Comparison of ENCODE assay signal across 9 cellular contexts in the genomic region with DNA sequence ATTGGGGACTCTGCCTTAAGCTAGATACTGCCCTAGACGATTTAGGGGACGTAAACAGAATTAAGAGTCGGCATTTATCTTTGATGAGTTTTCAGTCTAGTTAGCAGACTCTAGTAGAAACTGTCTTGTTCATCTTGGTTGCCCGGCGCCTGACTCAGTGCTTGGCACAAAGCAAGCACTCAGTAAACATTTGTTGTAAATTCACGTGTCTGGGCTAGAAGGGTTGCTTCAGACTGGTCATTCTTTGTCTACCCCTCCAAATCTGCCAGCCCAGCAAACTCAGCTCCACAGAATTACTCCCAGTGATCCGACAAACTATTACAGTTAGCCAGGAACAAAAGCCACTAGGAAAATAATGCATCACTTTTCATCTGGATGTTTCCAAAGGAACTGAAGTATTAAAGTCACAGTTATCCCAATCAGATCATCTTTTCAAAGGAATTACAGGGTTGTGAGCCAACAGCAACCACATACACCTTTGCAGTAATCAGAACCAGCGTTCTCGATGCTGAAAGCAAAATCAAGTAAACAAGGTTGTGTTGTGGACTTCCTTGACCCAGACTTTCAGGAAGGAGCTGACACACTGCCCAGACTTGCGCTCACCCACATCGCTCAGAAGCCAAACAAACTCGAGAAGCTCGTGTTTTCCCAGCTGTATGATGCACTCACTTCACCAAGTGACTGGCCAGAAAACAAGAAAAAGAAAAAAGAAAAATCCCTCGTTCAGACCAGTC.
A peak's percentile ranks its signal among the peaks of the same experiment; 100 is the strongest.
DNase-seq lines count a peak whose midpoint lies in the region; ATAC-seq and TF ChIP-seq lines count a peak whose summit lies in the region.
"Had no signal": no experiment of that assay in that cellular context is flagged by ENCODE, and none has a peak within 500 bp of the region (broad histone marks: within the 10 kb centered on the region; RNA-seq: fewer than 3 reads in every experiment).

No MANE protein-coding gene starts in this region.

- no peak overlapping the region for H3K9ac ChIP-seq in trophoblast cell (ENCODE audit: low read length)

- H3K4me1 ChIP-seq in trophoblast cell (ENCODE audit: control insufficient read depth in 1 of 2, insufficient read depth in 2 of 2, low read length in 2 of 2) (no peaks in the 10 kb centered on the region), A673 (ENCODE audit: insufficient read depth, low read length, poor library complexity, severe bottlenecking) (peaks cover 24% of the 10 kb centered on the region)

- ATAC-seq in activated naive CD4-positive, alpha-beta T cell treated with anti-CD3 and anti-CD28 coated beads, Interleukin-2, amount 50 U/mL, for 72 hours, result no peak
- no peak for ATAC-seq in GM18870 (IDR thresholded peaks at IDR 0.05; ENCODE audit: unreplicated experiment)

- no peaks in the 10 kb centered on the region for H3K27me3 ChIP-seq in trophoblast cell (ENCODE audit: insufficient read depth, low read length)
- H3K27me3 ChIP-seq in A673 (replicated peaks; ENCODE audit: insufficient read depth, low read depth, low read length, poor library complexity), result no peaks in the 10 kb centered on the region

- H2AFZ ChIP-seq in trophoblast cell (ENCODE audit: insufficient read depth, low read length, poor library complexity), result no peak overlapping the region

- DNase-seq in AG10803 (ENCODE audit: low read depth), result peak; percentile 91
- peak; percentile 95 for DNase-seq in amniotic epithelial cell (ENCODE audit: low read depth)
- peak; percentile 90 for DNase-seq in glomerular endothelial cell (ENCODE audit: extremely low read depth, low read depth, low spot score)
- DNase-seq in trophoblast cell, result peak; percentile 22 to 33
- DNase-seq in A673 (ENCODE audit: low spot score), result no peak
- DNase-seq in HT-29 (ENCODE audit: low spot score), result no peak
- DNase-seq in activated naive CD4-positive, alpha-beta T cell treated with anti-CD3 and anti-CD28 coated beads, Interleukin-2, amount 50 U/mL, for 72 hours (ENCODE audit: low spot score in 2 of 2), result no peak
- DNase-seq: DMS153 had no signal

- H3K79me2 ChIP-seq in trophoblast cell (ENCODE audit: control insufficient read depth, insufficient read depth, low read length, poor library complexity), result no peaks in the 10 kb centered on the region

- no peaks in the 10 kb centered on the region for H3K36me3 Mint-ChIP-seq in activated naive CD4-positive, alpha-beta T cell treated with anti-CD3 and anti-CD28 coated beads, Interleukin-2, amount 50 U/mL, for 72 hours

- WGBS in trophoblast cell (ENCODE audit: extremely low coverage, insufficient coverage, insufficient read length), result no CpG with 5 or more reads among the region's 14 CpGs

- no peak overlapping the region for H4K8ac ChIP-seq in trophoblast cell (ENCODE audit: low read depth, low read length)

- H3K4ac ChIP-seq in trophoblast cell (ENCODE audit: low read depth, low read length), result no peak overlapping the region

- no peak overlapping the region for H3K18ac ChIP-seq in trophoblast cell (ENCODE audit: low read length)

- no peaks in the 10 kb centered on the region for H3K79me1 ChIP-seq in trophoblast cell (ENCODE audit: low read length)

- no peak overlapping the region for H3K23ac ChIP-seq in trophoblast cell (ENCODE audit: low read length)

- H3K27ac ChIP-seq in trophoblast cell (ENCODE audit: low read depth, low read length) (no peak overlapping the region), A673 (ENCODE audit: low read depth, low read length, poor library complexity, severe bottlenecking) (no peak overlapping the region)

- BruUV-seq in A673 (replicated peaks; lab: Mats Ljungman, UMichigan), result no TSS peak

- H2BK120ac ChIP-seq in trophoblast cell (ENCODE audit: insufficient read depth, low read length, poor library complexity), result no peak overlapping the region

- no peak overlapping the region for H4K12ac ChIP-seq in trophoblast cell (ENCODE audit: low read depth, low read length)

- H3K36me3 ChIP-seq in trophoblast cell (ENCODE audit: control insufficient read depth in 1 of 2, insufficient read depth in 2 of 2, low read length in 2 of 2) (no peaks in the 10 kb centered on the region), A673 (ENCODE audit: insufficient read depth, low read length, poor library complexity, severe bottlenecking) (no peaks in the 10 kb centered on the region)

- H2AK5ac ChIP-seq in trophoblast cell (ENCODE audit: low read length), result no peak overlapping the region

- H3K4me3 ChIP-seq in AG10803 (ENCODE audit: low read length) (peak overlapping the region; percentile 41), trophoblast cell (ENCODE audit: low read depth, low read length) (no peak overlapping the region), A673 (ENCODE audit: low read depth, low read length, poor library complexity, severe bottlenecking) (no peak overlapping the region)

- no peaks in the 10 kb centered on the region for H3K9me3 ChIP-seq in trophoblast cell (ENCODE audit: insufficient read depth, low read depth, low read length)
- no peaks in the 10 kb centered on the region for H3K9me3 ChIP-seq in A673 (ENCODE audit: low read depth, low read length, poor library complexity, severe bottlenecking)

- POLR2A ChIA-PET in A673 (lab: Charles Lee; ENCODE audit: low non-redundant PET), result no interaction called here

- no peak overlapping the region for H2BK12ac ChIP-seq in trophoblast cell (ENCODE audit: low read length)

- no peak overlapping the region for H2BK5ac ChIP-seq in trophoblast cell (ENCODE audit: low read depth, low read length, poor library complexity)

- intact Hi-C loops in A673 (cut with micrococcal nuclease; ENCODE audit: unreplicated experiment), result no loop called here

- TF ChIP-seq CTCF in AG10803 (conservative IDR thresholded peaks at IDR 0.05; ENCODE audit: low read length), result no peak
- no peak for TF ChIP-seq CTCF in A673 (conservative IDR thresholded peaks at IDR 0.05; ENCODE audit: low read depth, low read length)

- CTCF ChIA-PET in A673 (lab: Charles Lee), result no interaction called here

- no peak overlapping the region for H3K4me2 ChIP-seq in trophoblast cell (ENCODE audit: low read length)

- H3K27ac Mint-ChIP-seq in activated naive CD4-positive, alpha-beta T cell treated with anti-CD3 and anti-CD28 coated beads, Interleukin-2, amount 50 U/mL, for 72 hours, result no peak overlapping the region

- H3K14ac ChIP-seq in trophoblast cell (ENCODE audit: low read length), result no peak overlapping the region

- peaks cover 0 to 5% of the 10 kb centered on the region in 2 donors for H3K9me3 Mint-ChIP-seq in activated naive CD4-positive, alpha-beta T cell treated with anti-CD3 and anti-CD28 coated beads, Interleukin-2, amount 50 U/mL, for 72 hours

- H4K91ac ChIP-seq in trophoblast cell (ENCODE audit: low read depth, low read length), result no peak overlapping the region

Comparison
In these comparisons a context has a peak if more than half of its experiments do, and no peak if none do; other contexts are left out.
1. DNase-seq: peak in AG10803 (single experiment), amniotic epithelial cell (single experiment), glomerular endothelial cell (single experiment) and trophoblast cell (2 of 2); none in A673 (single experiment), HT-29 (single experiment) and activated naive CD4-positive, alpha-beta T cell treated with anti-CD3 and anti-CD28 coated beads, Interleukin-2, amount 50 U/mL, for 72 hours (0 of 2).